19 cellular contexts compared by ENCODE assay signal in the genomic region with DNA sequence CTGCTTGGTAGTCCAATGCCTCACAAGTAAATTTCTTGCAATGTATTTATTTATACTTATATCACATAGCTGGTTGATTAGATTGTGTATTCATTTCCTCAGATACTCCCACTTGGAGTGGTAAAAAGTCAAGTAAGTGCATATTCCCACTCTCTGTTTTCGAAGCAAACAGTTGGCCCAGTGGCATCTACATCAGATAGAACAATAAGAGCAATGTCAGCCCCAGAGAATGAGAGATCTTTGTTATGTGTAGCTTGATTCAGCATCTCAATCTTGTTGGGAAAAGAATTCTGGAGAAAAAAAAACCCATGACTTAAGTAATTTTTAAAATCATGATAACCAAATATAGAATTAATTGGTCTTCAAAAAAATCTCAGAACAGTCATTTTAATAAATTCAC.
"Had no signal": no experiment of that assay in that cellular context is flagged by ENCODE, and none has a peak within 500 bp of the region (broad histone marks: within the 10 kb centered on the region; RNA-seq: fewer than 3 reads in every experiment).

No MANE protein-coding gene starts in this region.

- H3K9me3 Mint-ChIP-seq: activated naive CD4-positive, alpha-beta T cell treated with anti-CD3 and anti-CD28 coated beads, Interleukin-2, amount 50 U/mL, for 24 hours; memory B cell; stimulated activated memory B cell treated with anti-CD40 and anti-IgM and Interleukin-4, amounts not matched to agents 10 μg/mL and 1 μg/mL and 100 μg/mL, for 72 hours; T-helper 1 cell treated with Interleukin-12 subunit alpha and Interleukin-12 subunit beta and Interleukin-4 antibody, amounts not matched to agents 30 μg/mL and 1 μg/mL, for 36 hours had no signal

- H3K9me3 ChIP-seq: adrenal gland, right lobe of liver, thyroid gland, upper lobe of right lung had no signal

- H3K36me3 Mint-ChIP-seq: memory B cell; stimulated activated memory B cell treated with anti-CD40 and anti-IgM and Interleukin-4, amounts not matched to agents 10 μg/mL and 1 μg/mL and 100 μg/mL, for 72 hours; WTC11 had no signal

- ATAC-seq: left ventricle myocardium superior; right lobe of liver; stimulated activated memory B cell treated with anti-CD40 and anti-IgM and Interleukin-4, amounts not matched to agents 10 μg/mL and 1 μg/mL and 100 μg/mL, for 72 hours; upper lobe of right lung; WTC11 had no signal

- H3K27ac Mint-ChIP-seq: activated naive CD4-positive, alpha-beta T cell treated with anti-CD3 and anti-CD28 coated beads, Interleukin-2, amount 50 U/mL, for 24 hours; memory B cell; stimulated activated memory B cell treated with anti-CD40 and anti-IgM and Interleukin-4, amounts not matched to agents 10 μg/mL and 1 μg/mL and 100 μg/mL, for 72 hours; T-helper 1 cell treated with Interleukin-12 subunit alpha and Interleukin-12 subunit beta and Interleukin-4 antibody, amounts not matched to agents 30 μg/mL and 1 μg/mL, for 36 hours; WTC11 had no signal

- H3K27me3 Mint-ChIP-seq: activated naive CD4-positive, alpha-beta T cell treated with anti-CD3 and anti-CD28 coated beads, Interleukin-2, amount 50 U/mL, for 24 hours; memory B cell; stimulated activated memory B cell treated with anti-CD40 and anti-IgM and Interleukin-4, amounts not matched to agents 10 μg/mL and 1 μg/mL and 100 μg/mL, for 72 hours had no signal

- H3K4me3 Mint-ChIP-seq: activated naive CD4-positive, alpha-beta T cell treated with anti-CD3 and anti-CD28 coated beads, Interleukin-2, amount 50 U/mL, for 24 hours; memory B cell; stimulated activated memory B cell treated with anti-CD40 and anti-IgM and Interleukin-4, amounts not matched to agents 10 μg/mL and 1 μg/mL and 100 μg/mL, for 72 hours; T-helper 1 cell treated with Interleukin-12 subunit alpha and Interleukin-12 subunit beta and Interleukin-4 antibody, amounts not matched to agents 30 μg/mL and 1 μg/mL, for 36 hours; WTC11 had no signal

- H3K36me3 ChIP-seq: adrenal gland, right lobe of liver, thyroid gland, upper lobe of right lung had no signal

- H3K4me1 ChIP-seq: parathyroid adenoma, right lobe of liver, thyroid gland had no signal

- H3K4me3 ChIP-seq: adrenal gland, right lobe of liver, skin epidermis, thyroid gland, upper lobe of right lung had no signal

- H3K27ac ChIP-seq: adrenal gland, epithelial cell of prostate, parathyroid adenoma, right lobe of liver, skin epidermis, thyroid gland, upper lobe of right lung had no signal

- H3K9ac ChIP-seq: parathyroid adenoma had no signal

- H3K4me1 Mint-ChIP-seq: activated naive CD4-positive, alpha-beta T cell treated with anti-CD3 and anti-CD28 coated beads, Interleukin-2, amount 50 U/mL, for 24 hours; memory B cell; stimulated activated memory B cell treated with anti-CD40 and anti-IgM and Interleukin-4, amounts not matched to agents 10 μg/mL and 1 μg/mL and 100 μg/mL, for 72 hours; WTC11 had no signal

- H2AFZ ChIP-seq: parathyroid adenoma had no signal

- H3K27me3 ChIP-seq: adrenal gland, right lobe of liver, thyroid gland, upper lobe of right lung had no signal

- DNase-seq: activated gamma-delta T cell treated with Interleukin-2 at 50 U/mL for 16 hours; activated T-cell treated with anti-CD3 and anti-CD28 coated beads, Interleukin-2, amount 50 U/mL, for 1 hour; adrenal gland; cerebellar nuclear complex; cortex of kidney; left ventricle myocardium superior; right lobe of liver; stimulated activated CD4-positive, alpha-beta T cell treated with anti-CD3 and anti-CD28 coated beads, Interleukin-2, amount 100 ng/mL, for 24 hours; T1000; thyroid gland; upper lobe of right lung had no signal
